Comparison of ENCODE assay signal across 25 cellular contexts in genomic region chr5:61394078-61394701, GRCh38.
DNase-seq lines count a peak whose midpoint lies in the region; ATAC-seq and TF ChIP-seq lines count a peak whose summit lies in the region.
"Had no signal": no experiment of that assay in that cellular context is flagged by ENCODE, and none has a peak within 500 bp of the region (broad histone marks: within the 10 kb centered on the region; RNA-seq: fewer than 3 reads in every experiment).

No MANE protein-coding gene starts in this region.

- peak overlapping the region; percentile 76 for H3K18ac ChIP-seq in neuronal stem cell (ENCODE audit: low read length)

- H3K9ac ChIP-seq in endodermal cell (ENCODE audit: extremely low read depth, low read length, poor library complexity, severe bottlenecking): no peak overlapping the region
- no peak overlapping the region for H3K9ac ChIP-seq in neuronal stem cell (ENCODE audit: low read depth, low read length, poor library complexity)

- H3K23ac ChIP-seq in neuronal stem cell (ENCODE audit: low read depth, low read length, poor library complexity): no peak overlapping the region

- no peak overlapping the region for H2AFZ ChIP-seq in neuronal stem cell (ENCODE audit: low read length)

- TF ChIP-seq CTCF in endodermal cell (conservative IDR thresholded peaks at IDR 0.05): no peak

- H3K4me1 ChIP-seq in endodermal cell (ENCODE audit: control insufficient read depth, insufficient read depth, low read length) (no peaks in the 10 kb centered on the region), neuronal stem cell (ENCODE audit: control insufficient read depth in 2 of 2, insufficient read depth in 1 of 2, low read depth in 1 of 2, low read length in 2 of 2) (no peaks in the 10 kb centered on the region)
- H3K4me1 ChIP-seq: left lung, Peyer's patch had no signal

- H3K9me3 Mint-ChIP-seq in endodermal cell: peaks cover 7% of the 10 kb centered on the region
- H3K9me3 Mint-ChIP-seq in activated T-cell treated with anti-CD3 and anti-CD28 coated beads, Interleukin-2, amount 50 U/mL, for 4 hours: no peaks in the 10 kb centered on the region
- H3K9me3 Mint-ChIP-seq: activated CD4-positive, alpha-beta T cell treated with anti-CD3 and anti-CD28 coated beads, Interleukin-2, amount 10 ng/mL, durations not matched to agents 7 days and 5 days; activated T-helper 1 cell treated with anti-CD3 and anti-CD28 coated beads, Interleukin-12 subunit alpha, Interleukin-12 subunit beta, Interleukin-2, Interleukin-4 antibody, amounts not matched to agents 30 ng/mL and 10 ng/mL and 1 ng/mL, durations not matched to agents 14 hours and 24 hours and 36 hours; central memory CD8-positive, alpha-beta T cell; naive thymus-derived CD4-positive, alpha-beta T cell had no signal

- no peaks in the 10 kb centered on the region for H3K27me3 Mint-ChIP-seq in endodermal cell (ENCODE audit: insufficient read depth)
- no peaks in the 10 kb centered on the region for H3K27me3 Mint-ChIP-seq in activated T-cell treated with anti-CD3 and anti-CD28 coated beads, Interleukin-2, amount 50 U/mL, for 4 hours (ENCODE audit: low read depth)
- H3K27me3 Mint-ChIP-seq: activated CD4-positive, alpha-beta T cell treated with anti-CD3 and anti-CD28 coated beads, Interleukin-2, amount 10 ng/mL, durations not matched to agents 7 days and 5 days; activated CD8-positive, alpha-beta memory T cell treated with anti-CD3 and anti-CD28 coated beads, Interleukin-2, amount 10 ng/mL, durations not matched to agents 7 days and 5 days; central memory CD8-positive, alpha-beta T cell; naive thymus-derived CD4-positive, alpha-beta T cell had no signal

- H3K9me3 ChIP-seq in endodermal cell (ENCODE audit: control insufficient read depth, low read length) (peaks cover 7% of the 10 kb centered on the region), neuronal stem cell (replicated peaks in 1 of 2; ENCODE audit: control insufficient read depth in 2 of 2, insufficient read depth in 1 of 2, low read depth in 1 of 2, low read length in 2 of 2) (peaks cover 3 to 47% of the 10 kb centered on the region in 2 donors)
- H3K9me3 ChIP-seq: left lung, Peyer's patch, right lobe of liver had no signal

- ATAC-seq in activated T-cell treated with anti-CD3 and anti-CD28 coated beads, Interleukin-2, amount 50 U/mL, for 4 hours: no peak
- ATAC-seq: activated CD8-positive, alpha-beta memory T cell treated with anti-CD3 and anti-CD28 coated beads, Interleukin-2, amount 10 ng/mL, durations not matched to agents 7 days and 5 days; left lung; naive thymus-derived CD4-positive, alpha-beta T cell; stimulated activated naive CD8-positive, alpha-beta T cell treated with anti-CD3 and anti-CD28 coated beads, Interleukin-15, Interleukin-2, amounts not matched to agents 100 U/mL and 50 U/mL, for 24 hours had no signal

- peak overlapping the region; percentile 7 for H3K27ac Mint-ChIP-seq in endodermal cell
- H3K27ac Mint-ChIP-seq: activated CD4-positive, alpha-beta T cell treated with anti-CD3 and anti-CD28 coated beads, Interleukin-2, amount 10 ng/mL, durations not matched to agents 7 days and 5 days; activated CD8-positive, alpha-beta memory T cell treated with anti-CD3 and anti-CD28 coated beads, Interleukin-2, amount 10 ng/mL, durations not matched to agents 7 days and 5 days; activated T-helper 1 cell treated with anti-CD3 and anti-CD28 coated beads, Interleukin-12 subunit alpha, Interleukin-12 subunit beta, Interleukin-2, Interleukin-4 antibody, amounts not matched to agents 30 ng/mL and 10 ng/mL and 1 ng/mL, durations not matched to agents 14 hours and 24 hours and 36 hours had no signal

- no peak overlapping the region for H2BK12ac ChIP-seq in neuronal stem cell (ENCODE audit: low read length)

- no peaks in the 10 kb centered on the region for H3K27me3 ChIP-seq in endodermal cell (ENCODE audit: control insufficient read depth, insufficient read depth, low read length, poor library complexity, severe bottlenecking)
- H3K27me3 ChIP-seq in neuronal stem cell (ENCODE audit: control insufficient read depth in 3 of 3, insufficient read depth in 3 of 3, low read depth in 1 of 3, low read length in 3 of 3): peaks cover 0 to 2% (median 0%) of the 10 kb centered on the region in 3 experiments
- H3K27me3 ChIP-seq: dorsolateral prefrontal cortex, left lung, Peyer's patch, right lobe of liver had no signal

- H3K4me3 ChIP-seq in endodermal cell (ENCODE audit: low read length) (no peak overlapping the region), neuronal stem cell (ENCODE audit: low read length in 2 of 2) (peak overlapping the region in 1 of 2 donors; percentile 70)
- H3K4me3 ChIP-seq: dorsolateral prefrontal cortex, left lung, Peyer's patch, right lobe of liver, SK-N-MC had no signal

- no peak overlapping the region for H3K27ac ChIP-seq in endodermal cell (ENCODE audit: low read depth, low read length)
- no peak overlapping the region for H3K27ac ChIP-seq in neuronal stem cell (replicated peaks; ENCODE audit: low read length)
- H3K27ac ChIP-seq: left lung, Peyer's patch, right lobe of liver, SK-N-MC had no signal

- H3K14ac ChIP-seq in neuronal stem cell (ENCODE audit: low read length): peak overlapping the region; percentile 98

- H2BK120ac ChIP-seq in neuronal stem cell (ENCODE audit: low read depth, low read length): no peak overlapping the region

- H4K91ac ChIP-seq in neuronal stem cell (ENCODE audit: low read depth, low read length, poor library complexity): no peak overlapping the region

- WGBS in endodermal cell (ENCODE audit: insufficient coverage in 1 of 2, insufficient read length in 1 of 2), 2 experiments: 95% methylated on average over 1 of the region's 1 CpG; no CpG with 5 or more reads in 1 of the 2 experiments
- WGBS in neuronal stem cell (ENCODE audit: extremely low coverage in 2 of 2, insufficient read length in 2 of 2, insufficient replicate concordance in 1 of 2), 2 donors: no CpG with 5 or more reads among the region's 1 CpG

- no peak overlapping the region for H3K4ac ChIP-seq in neuronal stem cell (ENCODE audit: low read length)

- H3K36me3 ChIP-seq in endodermal cell (ENCODE audit: control insufficient read depth, insufficient read depth, low read length) (peaks cover 4% of the 10 kb centered on the region), neuronal stem cell (replicated peaks in 1 of 2; ENCODE audit: control insufficient read depth in 2 of 2, insufficient read depth in 2 of 2, low read length in 2 of 2) (peaks cover 8 to 79% of the 10 kb centered on the region in 2 donors)
- H3K36me3 ChIP-seq: Peyer's patch, right lobe of liver had no signal

- no peak overlapping the region for H2BK15ac ChIP-seq in neuronal stem cell (ENCODE audit: low read length)

- H2BK5ac ChIP-seq in neuronal stem cell (ENCODE audit: low read length): no peak overlapping the region

- H2AK5ac ChIP-seq in neuronal stem cell (ENCODE audit: low read depth, low read length): no peak overlapping the region

- no peak overlapping the region for H3K4me3 Mint-ChIP-seq in endodermal cell
- H3K4me3 Mint-ChIP-seq in activated T-cell treated with anti-CD3 and anti-CD28 coated beads, Interleukin-2, amount 50 U/mL, for 4 hours: no peak overlapping the region
- H3K4me3 Mint-ChIP-seq: activated CD4-positive, alpha-beta T cell treated with anti-CD3 and anti-CD28 coated beads, Interleukin-2, amount 10 ng/mL, durations not matched to agents 7 days and 5 days; activated CD8-positive, alpha-beta memory T cell treated with anti-CD3 and anti-CD28 coated beads, Interleukin-2, amount 10 ng/mL, durations not matched to agents 7 days and 5 days; activated T-helper 1 cell treated with anti-CD3 and anti-CD28 coated beads, Interleukin-12 subunit alpha, Interleukin-12 subunit beta, Interleukin-2, Interleukin-4 antibody, amounts not matched to agents 30 ng/mL and 10 ng/mL and 1 ng/mL, durations not matched to agents 14 hours and 24 hours and 36 hours; CD14-positive monocyte; central memory CD8-positive, alpha-beta T cell; naive thymus-derived CD4-positive, alpha-beta T cell had no signal

- DNase-seq in EL (peak; percentile 71), LHCN-M2 (ENCODE audit: low read depth) (peak; percentile 30), endodermal cell (no peak), neuronal stem cell (ENCODE audit: low spot score) (no peak), NCI-H1105 treated with DMSO at 0.1 percent for 48 hours (lab: John Stamatoyannopoulos, UW) (no peak), SHP77 treated with DMSO at 0.1 percent for 48 hours (lab: John Stamatoyannopoulos, UW) (no peak), GDM1 (lab: John Stamatoyannopoulos, UW) (no peak)
- DNase-seq in activated T-cell treated with anti-CD3 and anti-CD28 coated beads, Interleukin-2, amount 50 U/mL, for 4 hours: no peak
- DNase-seq: activated CD4-positive, alpha-beta T cell treated with anti-CD3 and anti-CD28 coated beads, Interleukin-2, amount 10 ng/mL, durations not matched to agents 7 days and 5 days; activated CD8-positive, alpha-beta memory T cell treated with anti-CD3 and anti-CD28 coated beads, Interleukin-2, amount 10 ng/mL, durations not matched to agents 7 days and 5 days; activated naive CD4-positive, alpha-beta T cell treated with anti-CD3 and anti-CD28 coated beads, Interleukin-2, amount 50 U/mL, for 16 hours; dorsolateral prefrontal cortex; KBM-7; left lung; naive thymus-derived CD4-positive, alpha-beta T cell; NCI-H1694 treated with DMSO at 0.1 percent for 48 hours; NCI-H2171 treated with DMSO at 0.1 percent for 48 hours; NCI-H524 treated with DMSO at 0.1 percent for 48 hours; Peyer's patch; right lobe of liver; stimulated activated naive CD8-positive, alpha-beta T cell treated with anti-CD3 and anti-CD28 coated beads, Interleukin-15, Interleukin-2, amounts not matched to agents 100 U/mL and 50 U/mL, for 24 hours had no signal

- peaks cover 11% of the 10 kb centered on the region for H3K36me3 Mint-ChIP-seq in endodermal cell (ENCODE audit: low read depth)
- H3K36me3 Mint-ChIP-seq in activated T-cell treated with anti-CD3 and anti-CD28 coated beads, Interleukin-2, amount 50 U/mL, for 4 hours (ENCODE audit: insufficient read depth): peaks cover 25% of the 10 kb centered on the region

- H3K4me2 ChIP-seq in neuronal stem cell (ENCODE audit: insufficient read depth, low read length, poor library complexity, severe bottlenecking): no peak overlapping the region

- peaks cover 14% of the 10 kb centered on the region for H3K79me1 ChIP-seq in neuronal stem cell (ENCODE audit: low read depth, low read length)

- H4K8ac ChIP-seq in neuronal stem cell (ENCODE audit: low read depth, low read length): no peak overlapping the region

- H3K4me1 Mint-ChIP-seq in endodermal cell: no peaks in the 10 kb centered on the region
- peaks cover 6% of the 10 kb centered on the region for H3K4me1 Mint-ChIP-seq in activated T-cell treated with anti-CD3 and anti-CD28 coated beads, Interleukin-2, amount 50 U/mL, for 4 hours (ENCODE audit: low read depth)
- H3K4me1 Mint-ChIP-seq: activated CD4-positive, alpha-beta T cell treated with anti-CD3 and anti-CD28 coated beads, Interleukin-2, amount 10 ng/mL, durations not matched to agents 7 days and 5 days; activated CD8-positive, alpha-beta memory T cell treated with anti-CD3 and anti-CD28 coated beads, Interleukin-2, amount 10 ng/mL, durations not matched to agents 7 days and 5 days had no signal

Comparison
In these comparisons a context has a peak if more than half of its experiments do, and no peak if none do; other contexts are left out.
1. DNase-seq: peak in EL (single experiment) and LHCN-M2 (single experiment); none in endodermal cell (single experiment), neuronal stem cell (single experiment), activated T-cell treated with anti-CD3 and anti-CD28 coated beads, Interleukin-2, amount 50 U/mL, for 4 hours (single experiment), NCI-H1105 treated with DMSO at 0.1 percent for 48 hours (single experiment), SHP77 treated with DMSO at 0.1 percent for 48 hours (single experiment) and GDM1 (single experiment).